17 cellular contexts compared by ENCODE assay signal in the genomic region with DNA sequence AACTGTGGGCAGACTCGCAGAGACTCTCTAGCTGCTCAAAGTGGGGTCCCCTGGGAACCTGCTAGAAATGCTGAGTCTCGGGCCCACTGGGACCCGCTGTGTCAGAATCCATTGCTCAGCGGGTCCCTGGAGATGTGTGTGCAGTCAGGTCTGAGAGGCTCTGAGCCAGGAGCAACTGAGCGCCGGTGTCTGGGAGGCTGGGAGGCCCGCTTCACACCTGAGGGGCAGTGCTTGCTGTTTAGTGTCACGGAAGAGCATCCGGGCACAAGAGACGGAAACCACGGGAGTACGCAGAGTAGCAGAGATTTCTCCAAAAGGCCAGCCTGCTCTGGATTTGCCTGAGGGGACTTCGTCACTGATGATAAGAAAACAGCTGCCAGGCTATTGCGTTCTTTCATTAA.
"Had no signal": no experiment of that assay in that cellular context is flagged by ENCODE, and none has a peak within 500 bp of the region (broad histone marks: within the 10 kb centered on the region; RNA-seq: fewer than 3 reads in every experiment).

No MANE protein-coding gene starts in this region.

- DNase-seq: activated CD4-positive, alpha-beta T cell treated with anti-CD3 and anti-CD28 coated beads, Interleukin-2, amount 10 ng/mL, durations not matched to agents 24 days and 14 days; activated CD8-positive, alpha-beta T cell treated with anti-CD3 and anti-CD28 coated beads for 36 hours; activated naive CD4-positive, alpha-beta T cell; adrenal gland; foreskin fibroblast; heart right ventricle; lower lobe of right lung; mesendoderm; naive B cell; stimulated activated CD4-positive, alpha-beta T cell treated with anti-CD3 and anti-CD28 coated beads, Interleukin-4, amount 100 ng/mL, for 1 hour; stimulated activated naive CD4-positive, alpha-beta T cell; T-helper 2 cell had no signal

- H3K27me3 ChIP-seq: adrenal gland, ascending aorta, colonic mucosa had no signal

- H3K36me3 ChIP-seq: adrenal gland, ascending aorta, colonic mucosa, heart right ventricle, lower lobe of right lung, thoracic aorta had no signal

- H3K27ac ChIP-seq: adrenal gland, ascending aorta, colonic mucosa, heart right ventricle, lower lobe of right lung, thoracic aorta had no signal

- H3K4me3 ChIP-seq: adrenal gland, ascending aorta, colonic mucosa, heart right ventricle, lower lobe of right lung, thoracic aorta had no signal

- ATAC-seq: activated CD4-positive, CD25-positive, alpha-beta regulatory T cell treated with anti-CD3 and anti-CD28 coated beads, Interleukin-2, amount 50 U/mL, for 24 hours; activated CD8-positive, alpha-beta T cell treated with anti-CD3 and anti-CD28 coated beads for 36 hours; heart right ventricle; lower lobe of right lung; sciatic nerve had no signal

- H3K9me3 ChIP-seq: adrenal gland, ascending aorta, colonic mucosa, heart right ventricle, lower lobe of right lung, thoracic aorta had no signal

- H3K4me1 ChIP-seq: adrenal gland, ascending aorta, colonic mucosa, heart right ventricle, lower lobe of right lung had no signal
